Comparison of ENCODE assay signal across 9 cellular contexts in genomic region chr19:38255759-38256052, GRCh38. TPM values are rescaled to one million over a fixed set of nuclear protein-coding genes. Genes with fewer than 3 reads are reported as not detected.
A peak's percentile ranks its signal among the peaks of the same experiment; 100 is the strongest.
DNase-seq lines count a peak whose midpoint lies in the region; ATAC-seq and TF ChIP-seq lines count a peak whose summit lies in the region.
"Had no signal": no experiment of that assay in that cellular context is flagged by ENCODE, and none has a peak within 500 bp of the region (broad histone marks: within the 10 kb centered on the region; RNA-seq: fewer than 3 reads in every experiment).

No MANE protein-coding gene starts in this region.

- peak overlapping the region; percentile 50 for H3K4me3 ChIP-seq in suprapubic skin

- H3K27ac Mint-ChIP-seq in chondrocyte (ENCODE audit: unreplicated experiment) (peak overlapping the region; percentile 93), memory B cell (peak overlapping the region; percentile 72)

- DNase-seq in NCI-H82 (lab: John Stamatoyannopoulos, UW) (peak; percentile 64), NCI-H82 treated with DMSO at 0.1 percent for 48 hours (lab: John Stamatoyannopoulos, UW; ENCODE audit: unreplicated experiment) (no peak), chondrocyte (ENCODE audit: low spot score) (no peak), memory B cell (ENCODE audit: low spot score in 2 of 2) (peak in 1 of 2 donors; percentile 14), suprapubic skin (ENCODE audit: low spot score in 2 of 2) (no peak), COLO829 (ENCODE audit: low spot score) (no peak), G401 (ENCODE audit: low spot score) (no peak)

- H3K9me3 Mint-ChIP-seq in chondrocyte (ENCODE audit: low read depth) (no peaks in the 10 kb centered on the region), memory B cell (no peaks in the 10 kb centered on the region)

- H3K4me3 Mint-ChIP-seq in chondrocyte (ENCODE audit: unreplicated experiment): peak overlapping the region; percentile 94
- peak overlapping the region; percentile 75 for H3K4me3 Mint-ChIP-seq in memory B cell

- peaks cover 5% of the 10 kb centered on the region for H3K36me3 Mint-ChIP-seq in chondrocyte (ENCODE audit: low read depth)
- peaks cover 1% of the 10 kb centered on the region for H3K36me3 Mint-ChIP-seq in memory B cell

- H3K4me1 Mint-ChIP-seq in chondrocyte (ENCODE audit: low read depth) (peaks cover 59% of the 10 kb centered on the region), memory B cell (peaks cover 38% of the 10 kb centered on the region)

- H3K27me3 Mint-ChIP-seq in chondrocyte (ENCODE audit: low read depth): no peaks in the 10 kb centered on the region
- peaks cover 10% of the 10 kb centered on the region for H3K27me3 Mint-ChIP-seq in memory B cell

- no peaks in the 10 kb centered on the region for H3K9me3 ChIP-seq in suprapubic skin

- ATAC-seq in memory B cell (ENCODE audit: low read depth) (no peak), HG02885 (IDR thresholded peaks at IDR 0.05; ENCODE audit: poor library complexity, unreplicated experiment) (no peak)

- TF ChIP-seq CTCF in chondrocyte (IDR thresholded peaks at IDR 0.05) (no peak), suprapubic skin (IDR thresholded peaks at IDR 0.05) (no peak)

- H3K27ac ChIP-seq in suprapubic skin: peak overlapping the region; percentile 40

- no peak for TF ChIP-seq POLR2A in suprapubic skin (IDR thresholded peaks at IDR 0.05)

- H3K27me3 ChIP-seq in suprapubic skin: peaks cover 13% of the 10 kb centered on the region

- no peaks in the 10 kb centered on the region for H3K36me3 ChIP-seq in suprapubic skin

- peaks cover 42% of the 10 kb centered on the region for H3K4me1 ChIP-seq in suprapubic skin

- no peak for TF ChIP-seq EP300 in suprapubic skin (IDR thresholded peaks at IDR 0.05)

- in situ Hi-C loops in G401 (cut with HindIII; ENCODE audit: low sequenced_read_pairs): no loop called here

- WGBS in suprapubic skin: 30% methylated on average over 4 of the region's 10 CpGs

RNA-seq across cellular contexts. Expression of gene PPP1R14A, which starts 0.5 kb away (rescaled TPM):
- 132 to 297 TPM (median 295 TPM) in 3 replicates for total RNA-seq in chondrocyte
- 10 to 100 TPM in 1 of 4 donors, 1 to 10 TPM in 3; 2.3 to 13.3 (median 7.7) TPM for total RNA-seq in suprapubic skin
- total RNA-seq in G401 (2014; rRNA removed; shearing (Covaris generic)): 31.7 and 68.9 TPM in 2 replicates

RNA-seq across cellular contexts. Expression of gene SPINT2, which starts 8.7 kb away (rescaled TPM):
- total RNA-seq in chondrocyte (21.3 to 28.0 TPM (median 26.4 TPM) in 3 replicates), suprapubic skin (100 to 1,000 TPM; 359 to 639 (median 494) TPM)
- 240 and 383 TPM in 2 replicates for total RNA-seq in G401 (2014; rRNA removed; shearing (Covaris generic))

RNA-seq across cellular contexts. Expression of gene DPF1, which starts 31.7 kb away (rescaled TPM):
- total RNA-seq in chondrocyte (2.1 to 4.8 TPM (median 2.4 TPM) in 3 replicates), suprapubic skin (1 to 10 TPM in 1 of 4 donors, not detected in 3; 1.1 TPM)
- total RNA-seq in G401 (2014; rRNA removed; shearing (Covaris generic)): 1.9 and 7.0 TPM in 2 replicates

RNA-seq across cellular contexts. Expression of gene C19orf33, which starts 48.3 kb away (rescaled TPM):
- total RNA-seq in chondrocyte (2.0 to 5.2 TPM (median 2.0 TPM) in 3 replicates), suprapubic skin (100 to 1,000 TPM; 182 to 452 (median 349) TPM)
- total RNA-seq in G401 (2014; rRNA removed; shearing (Covaris generic)): not detected in 2 replicates
- total RNA-seq: activated CD8-positive, alpha-beta memory T cell treated with anti-CD3 and anti-CD28 coated beads for 36 hours had no signal
